Comparison of ENCODE assay signal across 11 cellular contexts in the genomic region with DNA sequence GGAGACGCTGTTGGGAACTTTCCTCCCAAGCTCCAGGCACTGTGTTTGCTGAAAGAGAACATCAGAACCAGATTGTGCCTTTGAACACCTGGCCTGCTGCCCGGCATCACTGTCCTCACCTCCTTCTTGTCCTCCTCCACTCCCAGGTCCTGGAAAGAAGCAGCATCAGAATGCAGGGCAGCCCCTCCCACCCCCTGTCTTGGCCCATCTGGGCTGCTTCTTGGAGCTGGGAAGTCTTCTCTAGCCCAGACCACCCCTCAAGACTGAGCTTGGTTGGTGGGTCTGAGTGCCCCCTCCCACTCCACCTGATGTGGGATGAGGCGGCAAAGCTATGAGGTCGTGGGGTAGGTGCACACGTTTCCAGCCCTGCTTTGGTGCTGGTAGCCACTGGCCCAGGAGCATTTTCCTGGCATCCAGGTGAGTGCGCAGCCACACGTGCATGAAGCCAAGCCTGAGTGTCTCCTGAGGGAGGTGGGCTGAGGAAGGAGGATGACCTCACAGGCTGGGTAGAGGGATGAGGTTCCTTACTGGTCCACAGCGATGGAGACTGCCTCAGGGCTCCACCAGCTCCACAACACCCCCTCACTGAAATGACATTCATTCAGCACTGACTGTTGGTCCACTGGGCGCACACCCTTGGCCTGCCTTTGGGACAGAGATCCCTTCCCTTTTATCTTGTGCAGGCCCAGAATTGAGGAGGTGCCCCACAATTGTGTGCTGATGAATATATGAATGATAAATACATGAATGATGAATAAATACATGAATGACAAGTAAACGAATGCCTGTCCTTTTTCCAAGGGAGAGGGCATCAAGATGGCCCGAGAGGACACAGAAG. TPM values are rescaled to one million over a fixed set of nuclear protein-coding genes. Genes with fewer than 3 reads are reported as not detected.
DNase-seq lines count a peak whose midpoint lies in the region; ATAC-seq and TF ChIP-seq lines count a peak whose summit lies in the region.
"Had no signal": no experiment of that assay in that cellular context is flagged by ENCODE, and none has a peak within 500 bp of the region (broad histone marks: within the 10 kb centered on the region; RNA-seq: fewer than 3 reads in every experiment).

No MANE protein-coding gene starts in this region.

- no peak for TF ChIP-seq CTCF in HFFc6 (IDR thresholded peaks at IDR 0.05)

- peaks cover 24% of the 10 kb centered on the region for H3K27me3 Mint-ChIP-seq in HFFc6 (ENCODE audit: insufficient read depth)

- H3K36me3 Mint-ChIP-seq in HFFc6 (ENCODE audit: low read depth): peaks cover 7% of the 10 kb centered on the region; the same call in 1 of the 2 replicates
- H3K36me3 Mint-ChIP-seq in stimulated activated effector memory CD8-positive, alpha-beta T cell treated with anti-CD3 and anti-CD28 coated beads, Interleukin-12 subunit alpha, Interleukin-12 subunit beta, amount 100 ng/mL, for 72 hours: peaks cover 100% of the 10 kb centered on the region

- H3K4me3 Mint-ChIP-seq in HFFc6: no peak overlapping the region
- H3K4me3 Mint-ChIP-seq in stimulated activated effector memory CD8-positive, alpha-beta T cell treated with anti-CD3 and anti-CD28 coated beads, Interleukin-12 subunit alpha, Interleukin-12 subunit beta, amount 100 ng/mL, for 72 hours: peak overlapping the region; percentile 87

- no peaks in the 10 kb centered on the region for H3K9me3 Mint-ChIP-seq in HFFc6
- H3K9me3 Mint-ChIP-seq in stimulated activated effector memory CD8-positive, alpha-beta T cell treated with anti-CD3 and anti-CD28 coated beads, Interleukin-12 subunit alpha, Interleukin-12 subunit beta, amount 100 ng/mL, for 72 hours: no peaks in the 10 kb centered on the region

- H3K27ac Mint-ChIP-seq in HFFc6: peak overlapping the region; percentile 78
- H3K27ac Mint-ChIP-seq in stimulated activated effector memory CD8-positive, alpha-beta T cell treated with anti-CD3 and anti-CD28 coated beads, Interleukin-12 subunit alpha, Interleukin-12 subunit beta, amount 100 ng/mL, for 72 hours: peak overlapping the region; percentile 98

- peaks cover 37% of the 10 kb centered on the region for H3K4me1 Mint-ChIP-seq in HFFc6 (ENCODE audit: low read depth)
- H3K4me1 Mint-ChIP-seq in stimulated activated effector memory CD8-positive, alpha-beta T cell treated with anti-CD3 and anti-CD28 coated beads, Interleukin-12 subunit alpha, Interleukin-12 subunit beta, amount 100 ng/mL, for 72 hours: peaks cover 81% of the 10 kb centered on the region

- intact Hi-C loops in left cardiac atrium (cut with DNase I): loop anchor here in 1 of 2 donors (5.0 kb wide), 1 partner anchor 117 kb away; the partner anchor contains the start of gene IGFBP4

- ATAC-seq in left cardiac atrium: no peak
- ATAC-seq in stimulated activated effector memory CD8-positive, alpha-beta T cell treated with anti-CD3 and anti-CD28 coated beads, Interleukin-12 subunit alpha, Interleukin-12 subunit beta, amount 100 ng/mL, for 72 hours: no peak
- no peak for ATAC-seq in GM18867 (IDR thresholded peaks at IDR 0.05; ENCODE audit: unreplicated experiment)

- DNase-seq in HFFc6 (no peak), left cardiac atrium (peak; percentile 20), NCI-H510A (lab: John Stamatoyannopoulos, UW) (no peak), HuH-7 (ENCODE audit: low spot score) (no peak), NCI-H1048 (lab: John Stamatoyannopoulos, UW) (no peak)
- DNase-seq in activated T-cell treated with anti-CD3 and anti-CD28 coated beads, Interleukin-2, amount 50 U/mL, for 48 hours: peak; percentile 21 to 28
- DNase-seq in stimulated activated effector memory CD8-positive, alpha-beta T cell treated with anti-CD3 and anti-CD28 coated beads, Interleukin-12 subunit alpha, Interleukin-12 subunit beta, amount 100 ng/mL, for 72 hours (ENCODE audit: low spot score in 2 of 2): no peak

RNA-seq across cellular contexts. Expression of gene CCR7, which starts 6.0 kb away (rescaled TPM):
- not detected for total RNA-seq in HFFc6 (2021; fragmentation: NEBNext Ultra II Directional; extraction: Animal tissue kit (Norgen Biotek cat#: 25700))
- total RNA-seq in left cardiac atrium: under 1 TPM; 0.29 to 0.53 TPM
- total RNA-seq: glomerular endothelial cell, pulmonary artery endothelial cell had no signal

RNA-seq across cellular contexts. Expression of gene TNS4, which starts 57.8 kb away (rescaled TPM):
- under 1 TPM in 1 of 6 experiments, not detected in 5; 0.17 TPM for total RNA-seq in HFFc6 (2021; fragmentation: NEBNext Ultra II Directional; extraction: Animal tissue kit (Norgen Biotek cat#: 25700))
- not detected for total RNA-seq in left cardiac atrium
- total RNA-seq: glomerular endothelial cell, pulmonary artery endothelial cell, subcutaneous adipose tissue had no signal

Comparison
In these comparisons a context has a peak if more than half of its experiments do, and no peak if none do; other contexts are left out.
1. DNase-seq: peak in activated T-cell treated with anti-CD3 and anti-CD28 coated beads, Interleukin-2, amount 50 U/mL, for 48 hours (2 of 2) and left cardiac atrium (single experiment); none in HFFc6 (single experiment), stimulated activated effector memory CD8-positive, alpha-beta T cell treated with anti-CD3 and anti-CD28 coated beads, Interleukin-12 subunit alpha, Interleukin-12 subunit beta, amount 100 ng/mL, for 72 hours (0 of 2), NCI-H510A (single experiment), HuH-7 (single experiment) and NCI-H1048 (single experiment).